Comparison of ENCODE assay signal across 8 cellular contexts in the genomic region with DNA sequence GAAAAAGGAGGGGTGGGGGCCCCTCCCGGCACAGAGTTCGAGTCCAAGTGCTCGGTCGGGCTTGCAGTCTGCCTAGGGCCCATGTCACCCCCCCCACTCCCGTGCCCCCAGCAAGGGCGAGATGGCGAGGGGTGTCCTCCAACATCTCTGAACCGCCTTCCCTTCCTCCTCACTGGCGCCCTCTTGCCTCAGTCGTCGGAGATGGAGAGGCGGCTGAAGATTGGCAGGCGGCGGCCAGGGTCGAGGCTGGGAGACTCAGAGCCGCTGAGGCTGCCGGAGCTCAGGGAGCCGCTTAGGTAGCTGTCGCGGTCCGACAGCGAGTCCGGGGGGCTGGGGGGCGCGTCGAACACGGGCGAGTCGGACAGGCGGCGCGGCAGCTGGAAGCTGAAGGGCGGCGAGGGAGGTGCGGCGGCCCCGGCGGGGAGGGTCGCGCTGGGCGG. TPM values are rescaled to one million over a fixed set of nuclear protein-coding genes. Genes with fewer than 3 reads are reported as not detected.
DNase-seq lines count a peak whose midpoint lies in the region; ATAC-seq and TF ChIP-seq lines count a peak whose summit lies in the region.

No MANE protein-coding gene starts in this region.

- ATAC-seq in mucosa of descending colon (no peak), HG02885 (IDR thresholded peaks at IDR 0.05; ENCODE audit: poor library complexity, unreplicated experiment) (no peak)

- no peaks in the 10 kb centered on the region for H3K9me3 Mint-ChIP-seq in endothelial cell (ENCODE audit: unreplicated experiment)

- peak overlapping the region; percentile 97 for H3K4me3 Mint-ChIP-seq in endothelial cell (ENCODE audit: unreplicated experiment)

- H3K4me1 Mint-ChIP-seq in endothelial cell (ENCODE audit: unreplicated experiment): peaks cover 52% of the 10 kb centered on the region

- H3K36me3 ChIP-seq in mucosa of descending colon (ENCODE audit: low read depth): peaks cover 14% of the 10 kb centered on the region

- peaks cover 25% of the 10 kb centered on the region for H3K4me1 ChIP-seq in mucosa of descending colon (ENCODE audit: low read depth)

- DNase-seq in EL: peak; percentile 78
- peak; percentile 83 for DNase-seq in NCI-H460 (ENCODE audit: extremely low read depth, low read depth)
- peak; percentile 41 to 61 (median 53) for DNase-seq in activated CD8-positive, alpha-beta memory T cell treated with anti-CD3 and anti-CD28 coated beads for 48 hours (ENCODE audit: low read depth in 2 of 3, low spot score in 2 of 3)
- DNase-seq in endothelial cell (ENCODE audit: low spot score): peak; percentile 76
- peak; percentile 72 to 86 (median 84) for DNase-seq in mucosa of descending colon
- DNase-seq in stimulated activated CD8-positive, alpha-beta memory T cell treated with anti-CD3 and anti-CD28 coated beads, Interleukin-4, amount 100 ng/mL, for 48 hours: peak; percentile 84
- DNase-seq in NCI-H345 treated with DMSO at 0.1 percent for 48 hours (lab: John Stamatoyannopoulos, UW; ENCODE audit: unreplicated experiment): no peak

- peak overlapping the region; percentile 95 for H3K4me3 ChIP-seq in mucosa of descending colon

- H3K27me3 Mint-ChIP-seq in endothelial cell (ENCODE audit: unreplicated experiment): peaks cover 14% of the 10 kb centered on the region

- peaks cover 13% of the 10 kb centered on the region for H3K36me3 Mint-ChIP-seq in endothelial cell (ENCODE audit: low read depth, unreplicated experiment)

- TF ChIP-seq CTCF in endothelial cell (IDR thresholded peaks at IDR 0.05; ENCODE audit: unreplicated experiment): peak; percentile 22
- no peak for TF ChIP-seq CTCF in mucosa of descending colon (IDR thresholded peaks at IDR 0.05)

- peak overlapping the region; percentile 72 for H3K27ac Mint-ChIP-seq in endothelial cell (ENCODE audit: unreplicated experiment)

- intact Hi-C loops in mucosa of descending colon (cut with DNase I, micrococcal nuclease): loop anchor here (5.0 to 10.0 kb wide), 3 partner anchors 67 to 261 kb away; no protein-coding TSS in a partner anchor

- H3K9me3 ChIP-seq in mucosa of descending colon: no peaks in the 10 kb centered on the region

RNA-seq across cellular contexts. Expression of gene ZFP36L2, which starts 2.3 kb away (rescaled TPM):
- 5.7 and 6.9 TPM in 2 replicates for total RNA-seq in NCI-H460 (2014; rRNA removed; shearing (Covaris generic))
- 7.7 and 9.1 TPM in 2 replicates for polyA plus RNA-seq in NCI-H460 (2014; cell fraction: nucleus; rRNA removed)
- total RNA-seq in endothelial cell (ENCODE audit: unreplicated experiment) (72.1 TPM), mucosa of descending colon (100 to 1,000 TPM; 160 to 198 (median 169) TPM)
